In genomic region chr6:135202821-135203220, GRCh38 we compare ENCODE assay signal across 13 cellular contexts. TPM values are rescaled to one million over a fixed set of nuclear protein-coding genes. Genes with fewer than 3 reads are reported as not detected.
DNase-seq lines count a peak whose midpoint lies in the region; ATAC-seq and TF ChIP-seq lines count a peak whose summit lies in the region.
"Had no signal": no experiment of that assay in that cellular context is flagged by ENCODE, and none has a peak within 500 bp of the region (broad histone marks: within the 10 kb centered on the region; RNA-seq: fewer than 3 reads in every experiment).

No MANE protein-coding gene starts in this region.

- no peak overlapping the region for H3K4me3 Mint-ChIP-seq in WTC11
- H3K4me3 Mint-ChIP-seq: CD8-positive, alpha-beta memory T cell; H9 had no signal

- no peaks in the 10 kb centered on the region for H3F3A ChIP-seq in neural cell (ENCODE audit: insufficient read depth, low read length, poor library complexity, severe bottlenecking)

- no peak overlapping the region for H2AFZ ChIP-seq in neural cell (ENCODE audit: low read depth, low read length)

- TF ChIP-seq RAD21 in neural cell (conservative IDR thresholded peaks at IDR 0.05), result no peak

- CTCF ChIA-PET in WTC11 (lab: Charles Lee), result interaction anchor here (0.6 kb wide), 1 partner anchor 9 kb away, joined by 4 read pairs; no protein-coding TSS in a partner anchor

- H3K4me1 Mint-ChIP-seq in WTC11, result no peaks in the 10 kb centered on the region
- H3K4me1 Mint-ChIP-seq: CD8-positive, alpha-beta memory T cell; H9 had no signal

- H3K27me3 ChIP-seq in HL-60 (ENCODE audit: insufficient read depth, poor library complexity, severe bottlenecking) (no peaks in the 10 kb centered on the region), neural cell (ENCODE audit: insufficient read depth, low read depth, low read length) (no peaks in the 10 kb centered on the region), WERI-Rb-1 (ENCODE audit: insufficient read depth, low read depth, severe bottlenecking) (no peaks in the 10 kb centered on the region)
- H3K27me3 ChIP-seq: BLaER1 had no signal

- no peaks in the 10 kb centered on the region for H3K9me3 Mint-ChIP-seq in WTC11
- H3K9me3 Mint-ChIP-seq: CD8-positive, alpha-beta memory T cell; H9 had no signal

- H4K20me1 ChIP-seq in neural cell (ENCODE audit: insufficient read depth), result no peaks in the 10 kb centered on the region

- TF ChIP-seq CTCF in HL-60 (IDR thresholded peaks at IDR 0.05; ENCODE audit: insufficient read depth, low read length) (no peak), WTC11 (IDR thresholded peaks at IDR 0.05) (no peak), neural cell (IDR thresholded peaks at IDR 0.05; ENCODE audit: poor library complexity, severe bottlenecking) (no peak), lower leg skin (IDR thresholded peaks at IDR 0.05) (no peak), WERI-Rb-1 (IDR thresholded peaks at IDR 0.05; ENCODE audit: low read depth, low read length) (no peak)

- POLR2A ChIA-PET in WTC11 (lab: Charles Lee), result no interaction called here

- H3K4me3 ChIP-seq in HL-60 (replicated peaks; ENCODE audit: insufficient read depth, low read length) (no peak overlapping the region), neural cell (ENCODE audit: low read length) (peak overlapping the region; percentile 20), lower leg skin (ENCODE audit: low read depth, poor library complexity, severe bottlenecking) (no peak overlapping the region), WERI-Rb-1 (ENCODE audit: low read depth, low read length) (no peak overlapping the region)
- H3K4me3 ChIP-seq: BLaER1 had no signal

- H3K9ac ChIP-seq in neural cell (ENCODE audit: low read length), result no peak overlapping the region
- H3K9ac ChIP-seq: BLaER1 had no signal

- no peaks in the 10 kb centered on the region for H3K9me2 ChIP-seq in neural cell (ENCODE audit: insufficient read depth, low read length)

- no peak for TF ChIP-seq EP300 in neural cell (conservative IDR thresholded peaks at IDR 0.05; ENCODE audit: poor library complexity, severe bottlenecking)

- DNase-seq in HL-60 (ENCODE audit: low read depth in 1 of 2, low spot score in 1 of 2), result no peak
- no peak for DNase-seq in WTC11 (ENCODE audit: low spot score)
- DNase-seq in caudate nucleus (lab: John Stamatoyannopoulos, UW), result no peak
- no peak for DNase-seq in inferior parietal cortex (ENCODE audit: extremely low spot score)
- no peak for DNase-seq in lower leg skin (ENCODE audit: low spot score in 2 of 2)
- no peak for DNase-seq in WERI-Rb-1
- DNase-seq: AML-193; CD8-positive, alpha-beta memory T cell; GOT3; H9 had no signal

- TF ChIP-seq POLR2A in lower leg skin (IDR thresholded peaks at IDR 0.05), result no peak

- no peaks in the 10 kb centered on the region for H3K27me3 Mint-ChIP-seq in WTC11 (ENCODE audit: low read depth)
- H3K27me3 Mint-ChIP-seq: CD8-positive, alpha-beta memory T cell had no signal

- ATAC-seq in WTC11 (no peak), GM19351 (IDR thresholded peaks at IDR 0.05; ENCODE audit: unreplicated experiment) (no peak)

- intact Hi-C loops in lower leg skin (cut with DNase I; ENCODE audit: low total_unique reads), result no loop called here

- no peaks in the 10 kb centered on the region for H3K79me2 ChIP-seq in neural cell (replicated peaks; ENCODE audit: insufficient read depth, low read length)

- H3K27ac Mint-ChIP-seq in WTC11, result peak overlapping the region; percentile 58; the same call in 1 of the 2 replicates
- H3K27ac Mint-ChIP-seq: CD8-positive, alpha-beta memory T cell; H9 had no signal

- H3K27ac ChIP-seq in HL-60 (replicated peaks) (0 out of 2 replicates have a peak overlapping the region, but pooled peaks have one; percentile 4), caudate nucleus (ENCODE audit: low read depth, low read length) (peak overlapping the region; percentile 26), neural cell (ENCODE audit: low read length) (peak overlapping the region; percentile 80), WERI-Rb-1 (no peak overlapping the region)
- H3K27ac ChIP-seq: BLaER1 had no signal

- peaks cover 23% of the 10 kb centered on the region for H3K36me3 Mint-ChIP-seq in WTC11

- no peak overlapping the region for H3K4me2 ChIP-seq in neural cell (ENCODE audit: low read length)
- H3K4me2 ChIP-seq: BLaER1 had no signal

- H3K36me3 ChIP-seq in neural cell (ENCODE audit: insufficient read depth, low read length), result no peaks in the 10 kb centered on the region
- H3K36me3 ChIP-seq in WERI-Rb-1, result peaks cover 55% of the 10 kb centered on the region

- H3K9me3 ChIP-seq in neural cell (ENCODE audit: low read length) (no peaks in the 10 kb centered on the region), WERI-Rb-1 (ENCODE audit: severe bottlenecking) (no peaks in the 10 kb centered on the region)
- H3K9me3 ChIP-seq: BLaER1 had no signal

TF ChIP-seq in WTC11, 78 proteins besides CTCF, POLR2A, EP300 and RAD21 (continues in another document):
- no peak for TF ChIP-seq CDX4 (CRISPR knock-in tag; IDR thresholded peaks at IDR 0.05; ENCODE audit: borderline replicate concordance)
- TF ChIP-seq ZNF423 (CRISPR knock-in tag; IDR thresholded peaks at IDR 0.05), result no peak
- no peak for TF ChIP-seq CREM (CRISPR knock-in tag; IDR thresholded peaks at IDR 0.05)
- TF ChIP-seq SMAD3 (CRISPR knock-in tag; IDR thresholded peaks at IDR 0.05; ENCODE audit: borderline replicate concordance), result no peak
- TF ChIP-seq NR2C2 (CRISPR knock-in tag; IDR thresholded peaks at IDR 0.05), result no peak
- TF ChIP-seq E2F4 (CRISPR knock-in tag; IDR thresholded peaks at IDR 0.05; ENCODE audit: borderline replicate concordance, low read depth), result no peak
- TF ChIP-seq ATF3 (CRISPR knock-in tag; conservative IDR thresholded peaks at IDR 0.05), result no peak
- TF ChIP-seq ELF4 (CRISPR knock-in tag; IDR thresholded peaks at IDR 0.05; ENCODE audit: low read depth), result no peak
- TF ChIP-seq RELA (CRISPR knock-in tag; IDR thresholded peaks at IDR 0.05; ENCODE audit: borderline replicate concordance), result no peak

TF ChIP-seq in neural cell, 6 proteins besides CTCF, POLR2A, EP300 and RAD21:
- TF ChIP-seq REST (IDR thresholded peaks at IDR 0.05; ENCODE audit: borderline replicate concordance), result no peak
- TF ChIP-seq POLR2AphosphoS5 (IDR thresholded peaks at IDR 0.05), result no peak
- TF ChIP-seq SMC3 (conservative IDR thresholded peaks at IDR 0.05; ENCODE audit: poor library complexity), result no peak
- no peak for TF ChIP-seq EZH2 (IDR thresholded peaks at IDR 0.05; ENCODE audit: borderline replicate concordance, insufficient read depth, low read length, poor library complexity, severe bottlenecking)
- TF ChIP-seq TAF1 (IDR thresholded peaks at IDR 0.05; ENCODE audit: low read depth), result no peak
- TF ChIP-seq MXI1 (conservative IDR thresholded peaks at IDR 0.05; ENCODE audit: poor library complexity, severe bottlenecking), result no peak

RNA-seq across cellular contexts. Expression of gene MYB, which starts 21.7 kb away (rescaled TPM):
- total RNA-seq in WTC11 (2021) (4.3 to 6.1 TPM (median 5.1 TPM) in 3 replicates), lower leg skin (1 to 10 TPM; 7.4 to 8.6 (median 7.5) TPM)
- 2.9 and 4.0 TPM in 2 replicates for polyA plus RNA-seq in neural cell
- polyA minus RNA-seq in neural cell, result 3.4 and 4.1 TPM in 2 replicates
